15 cellular contexts compared by ENCODE assay signal in genomic region chr13:39379118-39379517, GRCh38.
DNase-seq lines count a peak whose midpoint lies in the region; ATAC-seq and TF ChIP-seq lines count a peak whose summit lies in the region.
"Had no signal": no experiment of that assay in that cellular context is flagged by ENCODE, and none has a peak within 500 bp of the region (broad histone marks: within the 10 kb centered on the region; RNA-seq: fewer than 3 reads in every experiment).

No MANE protein-coding gene starts in this region.

- CTCF ChIA-PET in activated CD4-positive, alpha-beta T cell treated with anti-CD3 and anti-CD28 coated beads for 36 hours (lab: Charles Lee): interaction anchor here (1.1 to 1.3 kb wide), 2 partner anchors 29 to 233 kb away, joined by 3 read pairs; no protein-coding TSS in a partner anchor

- intact Hi-C loops in activated CD4-positive, alpha-beta T cell treated with anti-CD3 and anti-CD28 coated beads for 36 hours (cut with DNase I, micrococcal nuclease): no loop called here
- intact Hi-C loops in vagina (cut with DNase I): no loop called here

- no peak for TF ChIP-seq EP300 in suprapubic skin (IDR thresholded peaks at IDR 0.05)

- no peak for DNase-seq in activated CD4-positive, alpha-beta T cell treated with anti-CD3 and anti-CD28 coated beads for 36 hours
- DNase-seq in activated CD4-positive, alpha-beta T cell treated with anti-CD3 and anti-CD28 coated beads, Interleukin-2, amount 50 U/mL, for 1 hour: no peak
- DNase-seq in vagina (ENCODE audit: extremely low spot score in 2 of 2) (no peak), NCI-H146 treated with DMSO at 0.1 percent for 48 hours (lab: John Stamatoyannopoulos, UW; ENCODE audit: unreplicated experiment) (no peak), suprapubic skin (ENCODE audit: low spot score in 2 of 2) (no peak)
- no peak for DNase-seq in activated CD4-positive, alpha-beta T cell treated with anti-CD3 and anti-CD28 coated beads for 4 hours
- DNase-seq: 8988T; activated CD4-positive, alpha-beta T cell treated with anti-CD3 and anti-CD28 coated beads for 1 hour; activated naive CD4-positive, alpha-beta T cell treated with anti-CD3 and anti-CD28 coated beads, Interleukin-2, amount 10 ng/mL, durations not matched to agents 7 days and 5 days; NCI-H2227 treated with DMSO at 0.1 percent for 48 hours; stimulated activated CD4-positive, alpha-beta T cell treated with anti-CD3 and anti-CD28 coated beads, Interleukin-12 subunit alpha, Interleukin-12 subunit beta, amount 100 ng/mL, for 4 hours had no signal

- POLR2A ChIA-PET in activated CD4-positive, alpha-beta T cell treated with anti-CD3 and anti-CD28 coated beads for 36 hours (lab: Charles Lee): no interaction called here

- no peaks in the 10 kb centered on the region for H3K9me3 Mint-ChIP-seq in activated CD4-positive, alpha-beta T cell treated with anti-CD3 and anti-CD28 coated beads for 36 hours (ENCODE audit: low read depth)
- H3K9me3 Mint-ChIP-seq: activated naive CD4-positive, alpha-beta T cell treated with anti-CD3 and anti-CD28 coated beads, Interleukin-2, amount 10 ng/mL, durations not matched to agents 7 days and 5 days had no signal

- H3K4me3 Mint-ChIP-seq in activated CD4-positive, alpha-beta T cell treated with anti-CD3 and anti-CD28 coated beads for 36 hours: no peak overlapping the region
- H3K4me3 Mint-ChIP-seq: activated naive CD4-positive, alpha-beta T cell treated with anti-CD3 and anti-CD28 coated beads, Interleukin-2, amount 10 ng/mL, durations not matched to agents 7 days and 5 days had no signal

- peaks cover 2% of the 10 kb centered on the region for H3K27me3 Mint-ChIP-seq in activated CD4-positive, alpha-beta T cell treated with anti-CD3 and anti-CD28 coated beads for 36 hours
- H3K27me3 Mint-ChIP-seq: activated naive CD4-positive, alpha-beta T cell treated with anti-CD3 and anti-CD28 coated beads, Interleukin-2, amount 10 ng/mL, durations not matched to agents 7 days and 5 days had no signal

- peaks cover 24% of the 10 kb centered on the region for H3K4me1 ChIP-seq in vagina
- no peaks in the 10 kb centered on the region for H3K4me1 ChIP-seq in suprapubic skin

- TF ChIP-seq POLR2A in vagina (IDR thresholded peaks at IDR 0.05): no peak
- no peak for TF ChIP-seq POLR2A in suprapubic skin (IDR thresholded peaks at IDR 0.05)

- H3K36me3 ChIP-seq in vagina (no peaks in the 10 kb centered on the region), suprapubic skin (no peaks in the 10 kb centered on the region)

- no peaks in the 10 kb centered on the region for H3K9me3 ChIP-seq in vagina
- H3K9me3 ChIP-seq in suprapubic skin: no peaks in the 10 kb centered on the region

- H3K36me3 Mint-ChIP-seq in activated CD4-positive, alpha-beta T cell treated with anti-CD3 and anti-CD28 coated beads for 36 hours (ENCODE audit: low read depth): no peaks in the 10 kb centered on the region
- H3K36me3 Mint-ChIP-seq: activated naive CD4-positive, alpha-beta T cell treated with anti-CD3 and anti-CD28 coated beads, Interleukin-2, amount 10 ng/mL, durations not matched to agents 7 days and 5 days had no signal

- no peak for TF ChIP-seq CTCF in vagina (IDR thresholded peaks at IDR 0.05)
- TF ChIP-seq CTCF in suprapubic skin (IDR thresholded peaks at IDR 0.05): no peak

- H3K27me3 ChIP-seq in vagina (no peaks in the 10 kb centered on the region), suprapubic skin (no peaks in the 10 kb centered on the region)

- H3K27ac Mint-ChIP-seq in activated CD4-positive, alpha-beta T cell treated with anti-CD3 and anti-CD28 coated beads for 36 hours: no peak overlapping the region
- H3K27ac Mint-ChIP-seq: activated naive CD4-positive, alpha-beta T cell treated with anti-CD3 and anti-CD28 coated beads, Interleukin-2, amount 10 ng/mL, durations not matched to agents 7 days and 5 days had no signal

- WGBS in suprapubic skin: 62% methylated on average over 2 of the region's 2 CpGs

- peak overlapping the region; percentile 44 for H3K27ac ChIP-seq in vagina
- H3K27ac ChIP-seq in suprapubic skin: no peak overlapping the region
- H3K27ac ChIP-seq: SK-N-MC had no signal

- ATAC-seq in activated CD4-positive, alpha-beta T cell treated with anti-CD3 and anti-CD28 coated beads for 36 hours: peak; percentile 44
- peak; percentile 96 for ATAC-seq in GM21717 (IDR thresholded peaks at IDR 0.05; ENCODE audit: unreplicated experiment)
- ATAC-seq in HG03108 (IDR thresholded peaks at IDR 0.05; ENCODE audit: unreplicated experiment): peak; percentile 92
- ATAC-seq: K562 had no signal

- no peaks in the 10 kb centered on the region for H3K4me1 Mint-ChIP-seq in activated CD4-positive, alpha-beta T cell treated with anti-CD3 and anti-CD28 coated beads for 36 hours
- H3K4me1 Mint-ChIP-seq: activated naive CD4-positive, alpha-beta T cell treated with anti-CD3 and anti-CD28 coated beads, Interleukin-2, amount 10 ng/mL, durations not matched to agents 7 days and 5 days had no signal

- H3K4me3 ChIP-seq in vagina (no peak overlapping the region), suprapubic skin (no peak overlapping the region)
- H3K4me3 ChIP-seq: K562, SK-N-MC had no signal

Comparison
In these comparisons a context has a peak if more than half of its experiments do, and no peak if none do; other contexts are left out.
1. ATAC-seq: peak in every context shown above with its lines; median percentile 96 in GM21717; 92 in HG03108; 44 in activated CD4-positive, alpha-beta T cell treated with anti-CD3 and anti-CD28 coated beads for 36 hours.